ENCODE assay signal across 22 cellular contexts in genomic region chr2:9345343-9345742, GRCh38.
"Had no signal": no experiment of that assay in that cellular context is flagged by ENCODE, and none has a peak within 500 bp of the region (broad histone marks: within the 10 kb centered on the region; RNA-seq: fewer than 3 reads in every experiment).

No MANE protein-coding gene starts in this region.

- ATAC-seq: heart left ventricle; left colon; naive thymus-derived CD8-positive, alpha-beta T cell; stimulated activated naive B cell treated with anti-CD40 and anti-IgM and Interleukin-4, amounts not matched to agents 10 μg/mL and 1 μg/mL and 100 μg/mL, for 72 hours; stimulated activated naive CD8-positive, alpha-beta T cell treated with anti-CD3 and anti-CD28 coated beads, Interleukin-15, Interleukin-2, amounts not matched to agents 100 U/mL and 50 U/mL, for 24 hours; upper lobe of right lung had no signal

- H3K4me1 Mint-ChIP-seq: immature natural killer cell; memory B cell; naive thymus-derived CD8-positive, alpha-beta T cell; nephron; stimulated activated naive B cell treated with anti-CD40 and anti-IgM and Interleukin-4, amounts not matched to agents 10 μg/mL and 1 μg/mL and 100 μg/mL, for 72 hours had no signal

- H3K27me3 Mint-ChIP-seq: progenitor cell of endocrine pancreas; stimulated activated naive B cell treated with anti-CD40 and anti-IgM and Interleukin-4, amounts not matched to agents 10 μg/mL and 1 μg/mL and 100 μg/mL, for 72 hours had no signal

- DNase-seq: heart left ventricle; hypothalamus; immature natural killer cell; kidney; left colon; left ventricle myocardium inferior; naive thymus-derived CD8-positive, alpha-beta T cell; ovary; stimulated activated CD4-positive, alpha-beta T cell treated with anti-CD3 and anti-CD28 coated beads, Interleukin-12 subunit alpha, Interleukin-12 subunit beta, amount 100 ng/mL, for 4 hours; stimulated activated CD4-positive, alpha-beta T cell treated with anti-CD3 and anti-CD28 coated beads, Interleukin-15, amount 100 ng/mL, for 24 hours; stimulated activated CD4-positive, alpha-beta T cell treated with anti-CD3 and anti-CD28 coated beads, Interleukin-2, amount 100 ng/mL, for 24 hours; stimulated activated CD4-positive, alpha-beta T cell treated with anti-CD3 and anti-CD28 coated beads, Interleukin-4, amount 100 ng/mL, for 1 hour; stimulated activated naive B cell treated with anti-CD40 and anti-IgM and Interleukin-4, amounts not matched to agents 10 μg/mL and 1 μg/mL and 100 μg/mL, for 72 hours; stimulated activated naive CD8-positive, alpha-beta T cell treated with anti-CD3 and anti-CD28 coated beads, Interleukin-15, Interleukin-2, amounts not matched to agents 100 U/mL and 50 U/mL, for 24 hours; stomach; testis; tibial artery; trophoblast cell; upper lobe of right lung had no signal

- H3K36me3 Mint-ChIP-seq: immature natural killer cell; memory B cell; naive thymus-derived CD8-positive, alpha-beta T cell; stimulated activated naive B cell treated with anti-CD40 and anti-IgM and Interleukin-4, amounts not matched to agents 10 μg/mL and 1 μg/mL and 100 μg/mL, for 72 hours had no signal

- H3K4me3 Mint-ChIP-seq: immature natural killer cell; memory B cell; naive thymus-derived CD8-positive, alpha-beta T cell; nephron; stimulated activated naive B cell treated with anti-CD40 and anti-IgM and Interleukin-4, amounts not matched to agents 10 μg/mL and 1 μg/mL and 100 μg/mL, for 72 hours had no signal

- H3K9me3 Mint-ChIP-seq: memory B cell; naive thymus-derived CD8-positive, alpha-beta T cell; nephron; stimulated activated naive B cell treated with anti-CD40 and anti-IgM and Interleukin-4, amounts not matched to agents 10 μg/mL and 1 μg/mL and 100 μg/mL, for 72 hours had no signal

- H3K27ac Mint-ChIP-seq: immature natural killer cell; memory B cell; naive thymus-derived CD8-positive, alpha-beta T cell; progenitor cell of endocrine pancreas; stimulated activated naive B cell treated with anti-CD40 and anti-IgM and Interleukin-4, amounts not matched to agents 10 μg/mL and 1 μg/mL and 100 μg/mL, for 72 hours had no signal
